8 cellular contexts compared by ENCODE assay signal in the genomic region with DNA sequence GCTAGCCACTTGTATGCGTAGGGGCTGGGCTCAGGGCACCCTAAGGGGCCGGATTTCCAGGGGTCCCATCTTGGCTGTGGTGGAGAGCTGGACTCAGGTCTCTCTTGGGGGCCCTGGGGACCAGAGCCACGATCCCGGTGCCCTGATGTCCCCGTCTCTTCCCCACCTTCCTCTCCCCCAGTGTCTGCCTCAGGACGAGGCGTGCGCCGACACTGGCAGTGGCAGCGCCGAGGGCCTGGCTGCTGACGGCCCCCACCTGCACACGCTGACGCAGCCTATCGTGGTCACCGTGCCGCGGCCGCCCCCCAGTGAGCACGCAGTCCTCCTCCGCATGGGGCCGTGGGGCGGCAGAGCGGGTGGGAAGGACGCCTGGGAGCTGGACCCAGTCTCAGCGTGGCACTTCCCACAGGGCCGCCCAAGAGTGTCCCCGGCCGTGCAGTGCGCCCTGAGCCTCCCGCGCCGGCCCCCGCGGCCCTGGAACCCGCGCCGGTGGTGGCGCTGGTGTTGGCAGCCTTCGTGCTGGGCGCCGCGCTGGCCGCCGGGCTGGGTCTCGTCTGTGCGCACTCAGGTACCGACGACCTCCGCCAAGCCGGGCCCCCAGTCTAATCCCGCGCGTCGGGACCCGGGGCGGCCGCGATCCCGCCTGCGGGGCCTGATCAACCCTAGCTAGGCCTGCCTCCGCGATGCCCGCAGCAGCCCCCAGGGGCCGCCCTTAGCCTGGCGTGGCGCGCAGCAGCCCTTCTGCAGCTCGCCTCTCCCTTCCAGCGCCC. TPM values are rescaled to one million over a fixed set of nuclear protein-coding genes. Genes with fewer than 3 reads are reported as not detected.
A peak's percentile ranks its signal among the peaks of the same experiment; 100 is the strongest.
DNase-seq lines count a peak whose midpoint lies in the region; ATAC-seq and TF ChIP-seq lines count a peak whose summit lies in the region.

No MANE protein-coding gene starts in this region.

- RAD21 ChIA-PET in HCT116 (lab: Charles Lee; ENCODE audit: low non-redundant PET in 1 of 2, low total read pairs in 2 of 2, uncharacterized antibody in 2 of 2, unreplicated experiment in 2 of 2) = no interaction called here

- no peaks in the 10 kb centered on the region for H3K9me3 ChIP-seq in HCT116 (ENCODE audit: control insufficient read depth in 1 of 2, insufficient read depth in 1 of 2, low read depth in 1 of 2, low read length in 2 of 2)

- peak; percentile 51 for ATAC-seq in HCT116
- no peak for ATAC-seq in HG03139 (IDR thresholded peaks at IDR 0.05; ENCODE audit: unreplicated experiment)
- no peak for ATAC-seq in HG02885 (IDR thresholded peaks at IDR 0.05; ENCODE audit: poor library complexity, unreplicated experiment)

- peak; percentile 55 for TF ChIP-seq CTCF in AG10803 (conservative IDR thresholded peaks at IDR 0.05; ENCODE audit: low read length)
- TF ChIP-seq CTCF in HCT116 (IDR thresholded peaks at IDR 0.05 in 2 of 3, conservative IDR thresholded peaks at IDR 0.05 in 1 of 3; ENCODE audit: borderline replicate concordance in 1 of 3, insufficient read depth in 1 of 3, low read depth in 2 of 3, low read length in 2 of 3) = peak in 2 of 3 experiments; percentile 69 to 79; a peak in 4 of 6 replicates
- peak; percentile 74 for TF ChIP-seq CTCF in astrocyte of the cerebellum (IDR thresholded peaks at IDR 0.05; ENCODE audit: low read depth, low read length, missing control alignments)

- CTCF ChIA-PET in HCT116 (lab: Charles Lee) = interaction anchor here (0.8 to 5.2 kb wide), 6 partner anchors 12 to 85 kb away, joined by 3 to 30 read pairs (median 4); a partner anchor contains a TSS

- POLR2A ChIA-PET in HCT116 (lab: Charles Lee) = interaction anchor here (1.3 to 1.7 kb wide), 2 partner anchors 14 to 26 kb away, joined by 5 to 6 read pairs; a partner anchor contains a TSS

- intact Hi-C loops in HCT116 (cut with micrococcal nuclease) = no loop called here

- peak; percentile 68 for TF ChIP-seq RAD21 in HCT116 (IDR thresholded peaks at IDR 0.05; ENCODE audit: low read depth)

- H3K4me2 ChIP-seq in HCT116 (ENCODE audit: low read length) = peak overlapping the region; percentile 91

- peaks cover 21 to 57% of the 10 kb centered on the region in 2 experiments; a peak in 3 of 4 replicates for H3K4me1 ChIP-seq in HCT116 (ENCODE audit: control insufficient read depth in 1 of 2, insufficient read depth in 2 of 2, low read length in 2 of 2)

- no peaks in the 10 kb centered on the region for H3K9me2 ChIP-seq in HCT116 (ENCODE audit: insufficient read depth)

- H3K27me3 ChIP-seq in HCT116 (ENCODE audit: insufficient read depth, low read length) = no peaks in the 10 kb centered on the region

- BruUV-seq in HCT116 (replicated peaks; lab: Mats Ljungman, UMichigan) = no TSS peak

- in situ Hi-C loops in astrocyte of the cerebellum (cut with HindIII; ENCODE audit: low sequenced_read_pairs) = no loop called here

- H3K79me2 ChIP-seq in HCT116 (ENCODE audit: insufficient read depth, low read length) = peaks cover 10% of the 10 kb centered on the region; the same call in 1 of the 2 replicates

- peak overlapping the region; percentile 89 for H3K27ac ChIP-seq in HCT116 (ENCODE audit: low read depth, low read length)

- peak; percentile 57 for TF ChIP-seq POLR2A in HCT116 (IDR thresholded peaks at IDR 0.05; ENCODE audit: borderline replicate concordance, extremely low read depth, insufficient read depth, insufficient read length)

- H3K4me3 ChIP-seq in AG10803 (ENCODE audit: low read length) (peak overlapping the region; percentile 43), HCT116 (replicated peaks in 1 of 2; ENCODE audit: low read depth in 1 of 2, low read length in 2 of 2) (peak overlapping the region; percentile 66 to 74), astrocyte of the cerebellum (ENCODE audit: low read depth, low read length) (peak overlapping the region; percentile 5), iPS-11a (ENCODE audit: low read depth, low read length) (peak overlapping the region; percentile 41)

- H3K9ac ChIP-seq in HCT116 (ENCODE audit: low read length) = peak overlapping the region; percentile 89

- peak; percentile 59 for DNase-seq in AG10803 (ENCODE audit: low read depth)
- DNase-seq in HCT116 (ENCODE audit: low read depth, low spot score) = no peak
- peak in 4 of 5 donors; percentile 40 to 70 (median 53) for DNase-seq in T-helper 1 cell
- no peak for DNase-seq in astrocyte of the cerebellum (ENCODE audit: low read depth)
- peak in 2 of 3 donors; percentile 30 to 39 for DNase-seq in stimulated activated CD4-positive, alpha-beta T cell treated with anti-CD3 and anti-CD28 coated beads, Interleukin-12 subunit alpha, Interleukin-12 subunit beta, amount 100 ng/mL, for 48 hours (ENCODE audit: low read depth in 2 of 3, low spot score in 1 of 3)

- H3K36me3 ChIP-seq in HCT116 (ENCODE audit: control insufficient read depth in 1 of 2, insufficient read depth in 2 of 2, low read length in 2 of 2) = peaks cover 0 to 7% of the 10 kb centered on the region in 2 experiments; a peak in 3 of 4 replicates

- peak overlapping the region; percentile 14 for H2AFZ ChIP-seq in HCT116 (ENCODE audit: low read depth, low read length, poor library complexity, severe bottlenecking)

- no peaks in the 10 kb centered on the region for H4K20me1 ChIP-seq in HCT116 (ENCODE audit: insufficient read depth)

TF ChIP-seq in HCT116, 20 proteins besides CTCF, POLR2A, EP300 and RAD21:
- no peak for TF ChIP-seq SRF (IDR thresholded peaks at IDR 0.05; ENCODE audit: low read depth)
- peak; percentile 41 for TF ChIP-seq POLR2AphosphoS5 (IDR thresholded peaks at IDR 0.05; ENCODE audit: low read depth, low read length)
- TF ChIP-seq CBX3 (IDR thresholded peaks at IDR 0.05; ENCODE audit: low read depth) = 0 out of 2 replicates have a peak, but pooled peaks have one; percentile 10
- no peak for TF ChIP-seq FOSL1 (IDR thresholded peaks at IDR 0.05; ENCODE audit: low read depth)
- TF ChIP-seq ZFX (IDR thresholded peaks at IDR 0.05) = peak; percentile 94
- TF ChIP-seq, protein P1, sequence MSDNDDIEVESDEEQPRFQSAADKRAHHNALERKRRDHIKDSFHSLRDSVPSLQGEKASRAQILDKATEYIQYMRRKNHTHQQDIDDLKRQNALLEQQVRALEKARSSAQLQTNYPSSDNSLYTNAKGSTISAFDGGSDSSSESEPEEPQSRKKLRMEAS (IDR thresholded peaks at IDR 0.05) = peak; percentile 86
- peak; percentile 72; the same call in 1 of the 2 replicates for TF ChIP-seq SIN3A (IDR thresholded peaks at IDR 0.05; ENCODE audit: low read depth)
- no peak; the same call in 1 of the 2 replicates for TF ChIP-seq EGR1 (IDR thresholded peaks at IDR 0.05; ENCODE audit: low read depth)
TF ChIP-seq in HCT116: peak in this region for 5.

RNA-seq across cellular contexts. Expression of a gene that starts 2.7 kb away (rescaled TPM):
- 42.9 TPM for total RNA-seq in HCT116 (2021; ENCODE audit: unreplicated experiment)
- 35.7 and 41.4 TPM in 2 replicates for polyA plus RNA-seq in HCT116 (2012)

RNA-seq across cellular contexts. Expression of a gene that starts 2.8 kb away (rescaled TPM):
- total RNA-seq in HCT116 (2021; ENCODE audit: unreplicated experiment) = 30.9 TPM
- polyA plus RNA-seq in HCT116 (2012) = 37.9 and 39.2 TPM in 2 replicates

RNA-seq across cellular contexts. Expression of a gene that starts 8.5 kb away (rescaled TPM):
- total RNA-seq in HCT116 (2021; ENCODE audit: unreplicated experiment) = 56.0 TPM
- 19.3 and 20.5 TPM in 2 replicates for polyA plus RNA-seq in HCT116 (2012)

RNA-seq across cellular contexts. Expression of a gene that starts 13.8 kb away (rescaled TPM):
- 59.1 TPM for total RNA-seq in HCT116 (2021; ENCODE audit: unreplicated experiment)
- 36.4 and 43.1 TPM in 2 replicates for polyA plus RNA-seq in HCT116 (2012)

RNA-seq across cellular contexts. Expression of a gene that starts 26.0 kb away (rescaled TPM):
- total RNA-seq in HCT116 (2021; ENCODE audit: unreplicated experiment) = 136 TPM
- 75.6 and 76.4 TPM in 2 replicates for polyA plus RNA-seq in HCT116 (2012)

Comparison
In these comparisons a context has a peak if more than half of its experiments do, and no peak if none do; other contexts are left out.
1. DNase-seq: peak in AG10803 (single experiment), T-helper 1 cell (4 of 5) and stimulated activated CD4-positive, alpha-beta T cell treated with anti-CD3 and anti-CD28 coated beads, Interleukin-12 subunit alpha, Interleukin-12 subunit beta, amount 100 ng/mL, for 48 hours (2 of 3); none in HCT116 (single experiment) and astrocyte of the cerebellum (single experiment).
2. H3K4me3 ChIP-seq: peak in every context shown above with its lines; median percentile 70 in HCT116; 43 in AG10803; 41 in iPS-11a; 5 in astrocyte of the cerebellum.
3. Peak in every context shown above with its lines, with median percentiles within 50 percentile points of each other: CTCF ChIP-seq.